Comparison of ENCODE assay signal across 16 cellular contexts in the genomic region with DNA sequence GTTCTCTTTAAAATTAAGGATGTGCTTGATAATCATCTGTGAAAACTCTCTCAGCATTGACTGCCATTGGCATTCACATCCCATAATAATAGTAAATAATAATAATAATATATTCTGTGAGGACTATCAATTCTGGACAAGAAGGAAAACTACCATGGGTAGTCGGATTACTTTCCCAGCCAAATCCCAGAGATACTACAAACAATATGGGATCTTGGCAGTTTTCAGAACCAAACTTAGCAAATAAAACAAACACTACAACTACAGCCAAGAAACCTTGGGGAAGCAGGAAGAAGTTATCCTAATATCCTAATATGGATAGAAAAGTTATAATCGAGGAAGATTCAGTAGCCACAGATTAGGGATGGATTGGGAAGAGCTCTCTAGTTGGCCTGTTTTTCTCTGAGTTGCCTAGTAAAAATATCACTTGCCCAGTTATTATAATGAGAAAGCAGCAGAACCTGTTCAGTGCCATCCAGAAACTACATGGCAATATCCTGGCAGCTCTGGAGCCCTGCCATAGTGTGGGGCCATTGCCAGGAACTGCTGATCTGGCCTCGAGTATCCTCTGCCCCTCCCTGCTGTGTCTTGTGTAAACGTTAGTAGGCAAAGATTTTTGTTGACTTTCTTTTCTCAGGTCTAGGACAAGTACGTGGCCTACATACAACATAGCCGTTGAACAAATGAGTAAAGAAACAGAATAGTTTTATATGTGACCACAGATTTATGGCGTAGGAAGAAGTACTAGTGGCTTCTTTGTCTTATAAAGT.
A peak's percentile ranks its signal among the peaks of the same experiment; 100 is the strongest.
DNase-seq lines count a peak whose midpoint lies in the region; ATAC-seq and TF ChIP-seq lines count a peak whose summit lies in the region.
"Had no signal": no experiment of that assay in that cellular context is flagged by ENCODE, and none has a peak within 500 bp of the region (broad histone marks: within the 10 kb centered on the region; RNA-seq: fewer than 3 reads in every experiment).

No MANE protein-coding gene starts in this region.

- no peaks in the 10 kb centered on the region for H3K4me1 Mint-ChIP-seq in mesothelial cell of epicardium
- H3K4me1 Mint-ChIP-seq: natural killer cell had no signal

- TF ChIP-seq CTCF in mesothelial cell of epicardium (IDR thresholded peaks at IDR 0.05; ENCODE audit: unreplicated experiment): no peak

- no peaks in the 10 kb centered on the region for H3K27me3 Mint-ChIP-seq in mesothelial cell of epicardium (ENCODE audit: low read depth)

- H3K4me3 Mint-ChIP-seq in mesothelial cell of epicardium: no peak overlapping the region
- H3K4me3 Mint-ChIP-seq: natural killer cell had no signal

- H3K27ac Mint-ChIP-seq in mesothelial cell of epicardium: no peak overlapping the region
- H3K27ac Mint-ChIP-seq: natural killer cell had no signal

- peaks cover 7% of the 10 kb centered on the region for H3K9me3 Mint-ChIP-seq in mesothelial cell of epicardium
- H3K9me3 Mint-ChIP-seq: natural killer cell had no signal

- DNase-seq in DMS53 treated with DMSO at 0.1 percent for 48 hours (lab: John Stamatoyannopoulos, UW; ENCODE audit: unreplicated experiment): peak; percentile 73
- DNase-seq in NCI-H446 treated with DMSO at 0.1 percent for 48 hours (lab: John Stamatoyannopoulos, UW): peak; percentile 60
- DNase-seq in mucosa of gallbladder (ENCODE audit: low spot score): peak; percentile 92
- DNase-seq in GOT3 (lab: John Stamatoyannopoulos, UW): no peak
- no peak for DNase-seq in mesothelial cell of epicardium (ENCODE audit: low spot score in 2 of 2, unreplicated experiment in 2 of 2)
- DNase-seq: activated effector memory CD4-positive, alpha-beta T cell treated with Interleukin-2 at 50 U/mL for 16 hours; foreskin fibroblast; GM23248; KBM-7; natural killer cell; NCI-H1694; stimulated activated CD4-positive, alpha-beta T cell treated with anti-CD3 and anti-CD28 coated beads, Interleukin-2, amount 100 ng/mL, for 24 hours; uterus had no signal

- no peaks in the 10 kb centered on the region for H3K36me3 Mint-ChIP-seq in mesothelial cell of epicardium
- H3K36me3 Mint-ChIP-seq: natural killer cell had no signal

- peak; percentile 99 for ATAC-seq in esophagus mucosa
- no peak for ATAC-seq in GM19023 (IDR thresholded peaks at IDR 0.05; ENCODE audit: unreplicated experiment)
- ATAC-seq: natural killer cell, SK-N-SH treated with all-trans-retinoic acid at 6 μM for 48 hours had no signal

Comparison
In these comparisons a context has a peak if more than half of its experiments do, and no peak if none do; other contexts are left out.
1. DNase-seq: peak in DMS53 treated with DMSO at 0.1 percent for 48 hours (single experiment), NCI-H446 treated with DMSO at 0.1 percent for 48 hours (single experiment) and mucosa of gallbladder (single experiment); none in GOT3 (single experiment) and mesothelial cell of epicardium (0 of 2).